ENCODE assay signal across 14 cellular contexts in the genomic region with DNA sequence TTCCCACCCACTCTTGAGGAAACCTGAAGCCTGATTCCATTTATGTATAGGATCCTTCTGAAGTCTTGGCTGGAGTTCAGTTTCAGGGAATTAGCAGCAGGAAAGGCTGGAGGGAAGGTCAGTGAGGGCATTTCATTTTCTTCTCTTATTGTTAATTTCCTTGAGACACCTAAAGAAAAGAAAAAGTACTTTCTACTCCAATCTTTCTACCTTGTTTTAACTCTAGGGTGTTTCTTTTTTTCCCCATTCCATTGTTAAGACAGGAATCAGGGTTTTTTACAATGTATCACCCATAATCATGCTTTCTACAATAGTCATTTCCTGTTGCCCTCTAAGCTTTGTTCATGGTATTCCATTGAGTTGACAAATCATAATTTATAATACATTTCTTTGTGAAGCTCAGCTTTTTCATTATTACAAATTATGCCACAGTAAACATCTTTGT. TPM values are rescaled to one million over a fixed set of nuclear protein-coding genes. Genes with fewer than 3 reads are reported as not detected.
DNase-seq lines count a peak whose midpoint lies in the region; ATAC-seq, FAIRE-seq and TF ChIP-seq lines count a peak whose summit lies in the region.
"Had no signal": no experiment of that assay in that cellular context is flagged by ENCODE, and none has a peak within 500 bp of the region (broad histone marks: within the 10 kb centered on the region; RNA-seq: fewer than 3 reads in every experiment).

No MANE protein-coding gene starts in this region.

- POLR2A ChIA-PET in PC-9 (lab: Charles Lee; ENCODE audit: unreplicated experiment), result no interaction called here
- POLR2A ChIA-PET in endothelial cell of umbilical vein (lab: Charles Lee), result interaction anchor here (0.6 kb wide), 1 partner anchor 22 kb away, joined by 3 read pairs; no protein-coding TSS in a partner anchor

- TF ChIP-seq CTCF in Calu3 (IDR thresholded peaks at IDR 0.05; ENCODE audit: unreplicated experiment), result no peak
- no peak for TF ChIP-seq CTCF in PC-9 (conservative IDR thresholded peaks at IDR 0.05)
- no peak for TF ChIP-seq CTCF in endothelial cell of umbilical vein (IDR thresholded peaks at IDR 0.05; ENCODE audit: extremely low read depth in 1 of 2, insufficient read depth in 1 of 2, low read depth in 1 of 2, low read length in 2 of 2)
- no peak for TF ChIP-seq CTCF in nephron progenitor cell (IDR thresholded peaks at IDR 0.05)

- no peaks in the 10 kb centered on the region for H3K9me2 ChIP-seq in PC-9 (ENCODE audit: insufficient read depth)

- dilution Hi-C loops in endothelial cell of umbilical vein (cut with MboI; ENCODE audit: extremely low pct_ligation_motif_present, low sequenced_read_pairs), result no loop called here

- FAIRE-seq in endothelial cell of umbilical vein (lab: Jason Lieb, UNC), result peak; percentile 92

- H3K4me3 Mint-ChIP-seq in Calu3 (ENCODE audit: low read depth, unreplicated experiment) (no peak overlapping the region), nephron progenitor cell (no peak overlapping the region)
- H3K4me3 Mint-ChIP-seq in stimulated activated naive CD8-positive, alpha-beta T cell treated with anti-CD3 and anti-CD28 coated beads, Interleukin-15, amount 100 ng/mL, for 72 hours, result no peak overlapping the region
- H3K4me3 Mint-ChIP-seq: activated CD4-positive, alpha-beta memory T cell treated with anti-CD3 and anti-CD28 coated beads, Interleukin-2, amount 10 ng/mL, durations not matched to agents 7 days and 5 days; CD4-positive, CD25-positive, alpha-beta regulatory T cell; stimulated activated effector memory CD8-positive, alpha-beta T cell treated with anti-CD3 and anti-CD28 coated beads, Interleukin-12 subunit alpha, Interleukin-12 subunit beta, amount 100 ng/mL, for 72 hours had no signal

- intact Hi-C loops in Calu3 (cut with micrococcal nuclease; ENCODE audit: unreplicated experiment) (loop anchor here (10.0 kb wide), 1 partner anchor 56 kb away; no protein-coding TSS in a partner anchor), PC-9 (cut with micrococcal nuclease; ENCODE audit: unreplicated experiment) (loop anchor here (5.0 kb wide), 2 partner anchors 98 to 183 kb away; partner anchors contain the start of gene SOX13), endothelial cell of umbilical vein (cut with micrococcal nuclease) (loop anchor here (1.0 to 2.0 kb wide), 3 partner anchors 186 to 240 kb away; no protein-coding TSS in a partner anchor)

- peak overlapping the region; percentile 76 for H3K4me2 ChIP-seq in PC-9
- H3K4me2 ChIP-seq in endothelial cell of umbilical vein (ENCODE audit: insufficient read depth, low read length), result peak overlapping the region; percentile 60

- H3K27me3 ChIP-seq in PC-9 (ENCODE audit: insufficient read depth, low read depth) (no peaks in the 10 kb centered on the region), endothelial cell of umbilical vein (ENCODE audit: control insufficient read depth in 2 of 2, insufficient read depth in 2 of 2, low read length in 2 of 2) (no peaks in the 10 kb centered on the region)

- peaks cover 32% of the 10 kb centered on the region for H3F3A ChIP-seq in PC-9 (ENCODE audit: insufficient read depth, low read depth)

- H3K27ac Mint-ChIP-seq in Calu3 (ENCODE audit: unreplicated experiment), result peak overlapping the region; percentile 82
- H3K27ac Mint-ChIP-seq in nephron progenitor cell, result peak overlapping the region; percentile 95
- H3K27ac Mint-ChIP-seq in stimulated activated naive CD8-positive, alpha-beta T cell treated with anti-CD3 and anti-CD28 coated beads, Interleukin-15, amount 100 ng/mL, for 72 hours, result no peak overlapping the region
- H3K27ac Mint-ChIP-seq: activated CD4-positive, alpha-beta memory T cell treated with anti-CD3 and anti-CD28 coated beads, Interleukin-2, amount 10 ng/mL, durations not matched to agents 7 days and 5 days; stimulated activated effector memory CD8-positive, alpha-beta T cell treated with anti-CD3 and anti-CD28 coated beads, Interleukin-12 subunit alpha, Interleukin-12 subunit beta, amount 100 ng/mL, for 72 hours had no signal

- H3K9me1 ChIP-seq in endothelial cell of umbilical vein (replicated peaks; ENCODE audit: control insufficient read depth, extremely low read depth, insufficient read depth, low read length), result no peaks in the 10 kb centered on the region

- H3K4me3 ChIP-seq in PC-9 (no peak overlapping the region; the same call in 1 of the 2 replicates), endothelial cell of umbilical vein (replicated peaks in 1 of 3; ENCODE audit: insufficient read depth in 1 of 3, low read depth in 1 of 3, low read length in 3 of 3) (no peak overlapping the region)

- no peak for TF ChIP-seq POLR2A in endothelial cell of umbilical vein (IDR thresholded peaks at IDR 0.05; ENCODE audit: low read depth, low read length)

- DNase-seq in Calu3 (no peak), PC-9 (peak; percentile 14 to 87), endothelial cell of umbilical vein (ENCODE audit: low read depth, low spot score) (peak; percentile 92), nephron progenitor cell (no peak), SKM-1 treated with dmso at 0.1 percent for 144 hours (lab: John Stamatoyannopoulos, UW; ENCODE audit: unreplicated experiment) (no peak)
- DNase-seq in stimulated activated naive CD8-positive, alpha-beta T cell treated with anti-CD3 and anti-CD28 coated beads, Interleukin-15, amount 100 ng/mL, for 72 hours, result no peak
- no peak for DNase-seq in activated CD8-positive, alpha-beta memory T cell treated with anti-CD3 and anti-CD28 coated beads, Interleukin-2, amount 50 U/mL, for 48 hours
- DNase-seq: activated CD4-positive, alpha-beta memory T cell treated with anti-CD3 and anti-CD28 coated beads, Interleukin-2, amount 10 ng/mL, durations not matched to agents 7 days and 5 days; CD4-positive, CD25-positive, alpha-beta regulatory T cell; MM.1S; nucleus accumbens; stimulated activated CD4-positive, alpha-beta T cell treated with anti-CD3 and anti-CD28 coated beads, Interleukin-1b, Interleukin-23, amount 100 ng/mL, for 48 hours had no signal

- H3K79me2 ChIP-seq in PC-9 (ENCODE audit: low read depth) (no peaks in the 10 kb centered on the region), endothelial cell of umbilical vein (ENCODE audit: control insufficient read depth, insufficient read depth, low read length) (no peaks in the 10 kb centered on the region)

- H3K4me1 ChIP-seq in PC-9 (replicated peaks; ENCODE audit: insufficient read depth) (peaks cover 34% of the 10 kb centered on the region), endothelial cell of umbilical vein (ENCODE audit: control insufficient read depth, extremely low read depth, insufficient read depth, low read length) (peaks cover 18% of the 10 kb centered on the region)

- no TSS peak for BruUV-seq in Calu3 (replicated peaks; lab: Mats Ljungman, UMichigan)
- no TSS peak for BruUV-seq in PC-9 (replicated peaks; lab: Mats Ljungman, UMichigan)
- no TSS peak for BruUV-seq in endothelial cell of umbilical vein (replicated peaks; lab: Mats Ljungman, UMichigan)

- peaks cover 4% of the 10 kb centered on the region for H3K36me3 Mint-ChIP-seq in Calu3 (ENCODE audit: insufficient read depth, unreplicated experiment)
- H3K36me3 Mint-ChIP-seq in nephron progenitor cell (ENCODE audit: low read depth), result peaks cover 9% of the 10 kb centered on the region
- H3K36me3 Mint-ChIP-seq: stimulated activated effector memory CD8-positive, alpha-beta T cell treated with anti-CD3 and anti-CD28 coated beads, Interleukin-12 subunit alpha, Interleukin-12 subunit beta, amount 100 ng/mL, for 72 hours had no signal

- no peaks in the 10 kb centered on the region for H3K27me3 Mint-ChIP-seq in Calu3 (ENCODE audit: unreplicated experiment)
- peaks cover 3% of the 10 kb centered on the region for H3K27me3 Mint-ChIP-seq in nephron progenitor cell (ENCODE audit: low read depth, poor library complexity)
- no peaks in the 10 kb centered on the region for H3K27me3 Mint-ChIP-seq in stimulated activated naive CD8-positive, alpha-beta T cell treated with anti-CD3 and anti-CD28 coated beads, Interleukin-15, amount 100 ng/mL, for 72 hours
- H3K27me3 Mint-ChIP-seq: activated CD4-positive, alpha-beta memory T cell treated with anti-CD3 and anti-CD28 coated beads, Interleukin-2, amount 10 ng/mL, durations not matched to agents 7 days and 5 days; CD4-positive, CD25-positive, alpha-beta regulatory T cell had no signal

- H2AFZ ChIP-seq in PC-9 (no peak overlapping the region), endothelial cell of umbilical vein (ENCODE audit: low read depth, low read length) (peak overlapping the region; percentile 54)

- H4K20me1 ChIP-seq in PC-9 (ENCODE audit: insufficient read depth) (no peaks in the 10 kb centered on the region), endothelial cell of umbilical vein (replicated peaks; ENCODE audit: control insufficient read depth, extremely low read depth, insufficient read depth, low read length) (no peaks in the 10 kb centered on the region)

- CTCF ChIA-PET in Calu3 (lab: Charles Lee), result interaction anchor here (0.6 kb wide), 1 partner anchor 54 kb away, joined by 4 read pairs; no protein-coding TSS in a partner anchor
- CTCF ChIA-PET in PC-9 (lab: Charles Lee), result no interaction called here
- CTCF ChIA-PET in endothelial cell of umbilical vein (lab: Charles Lee), result interaction anchor here (1.0 to 3.1 kb wide), 4 partner anchors 10 to 240 kb away, joined by 3 to 16 read pairs (median 3); no protein-coding TSS in a partner anchor

- H3K9me3 ChIP-seq in PC-9 (ENCODE audit: insufficient read depth, low read depth) (no peaks in the 10 kb centered on the region), endothelial cell of umbilical vein (replicated peaks; ENCODE audit: control insufficient read depth, insufficient read depth, low read length) (no peaks in the 10 kb centered on the region)

- H3K4me1 Mint-ChIP-seq in Calu3 (ENCODE audit: low read depth, unreplicated experiment) (peaks cover 15% of the 10 kb centered on the region), nephron progenitor cell (no peaks in the 10 kb centered on the region)
- no peaks in the 10 kb centered on the region for H3K4me1 Mint-ChIP-seq in stimulated activated naive CD8-positive, alpha-beta T cell treated with anti-CD3 and anti-CD28 coated beads, Interleukin-15, amount 100 ng/mL, for 72 hours
- H3K4me1 Mint-ChIP-seq: activated CD4-positive, alpha-beta memory T cell treated with anti-CD3 and anti-CD28 coated beads, Interleukin-2, amount 10 ng/mL, durations not matched to agents 7 days and 5 days; CD4-positive, CD25-positive, alpha-beta regulatory T cell; stimulated activated effector memory CD8-positive, alpha-beta T cell treated with anti-CD3 and anti-CD28 coated beads, Interleukin-12 subunit alpha, Interleukin-12 subunit beta, amount 100 ng/mL, for 72 hours had no signal

- H3K36me3 ChIP-seq in PC-9 (ENCODE audit: low read depth), result no peaks in the 10 kb centered on the region
- no peaks in the 10 kb centered on the region for H3K36me3 ChIP-seq in endothelial cell of umbilical vein (ENCODE audit: control insufficient read depth in 2 of 2, extremely low read depth in 1 of 2, insufficient read depth in 2 of 2, low read length in 2 of 2)

- no peak for ATAC-seq in stimulated activated naive CD8-positive, alpha-beta T cell treated with anti-CD3 and anti-CD28 coated beads, Interleukin-15, amount 100 ng/mL, for 72 hours
- no peak for ATAC-seq in HG03439 (IDR thresholded peaks at IDR 0.05; ENCODE audit: unreplicated experiment)
- ATAC-seq: stimulated activated effector memory CD8-positive, alpha-beta T cell treated with anti-CD3 and anti-CD28 coated beads, Interleukin-12 subunit alpha, Interleukin-12 subunit beta, amount 100 ng/mL, for 72 hours had no signal

- H3K9me3 Mint-ChIP-seq in Calu3 (ENCODE audit: low read depth, unreplicated experiment), result no peaks in the 10 kb centered on the region
- H3K9me3 Mint-ChIP-seq in nephron progenitor cell, result peaks cover 15% of the 10 kb centered on the region
- peaks cover 0 to 16% of the 10 kb centered on the region in 2 donors for H3K9me3 Mint-ChIP-seq in stimulated activated naive CD8-positive, alpha-beta T cell treated with anti-CD3 and anti-CD28 coated beads, Interleukin-15, amount 100 ng/mL, for 72 hours
- H3K9me3 Mint-ChIP-seq: stimulated activated effector memory CD8-positive, alpha-beta T cell treated with anti-CD3 and anti-CD28 coated beads, Interleukin-12 subunit alpha, Interleukin-12 subunit beta, amount 100 ng/mL, for 72 hours had no signal

- H3K27ac ChIP-seq in PC-9 (peak overlapping the region; percentile 89), endothelial cell of umbilical vein (ENCODE audit: insufficient read depth, low read depth, low read length) (peak overlapping the region; percentile 92)

- H3K9ac ChIP-seq in endothelial cell of umbilical vein (replicated peaks; ENCODE audit: extremely low read depth, insufficient read depth, low read length), result peak overlapping the region; percentile 49

RNA-seq across cellular contexts. Expression of gene SNRPE, which starts 27.4 kb away (rescaled TPM):
- total RNA-seq in Calu3 (2022), result 195 and 224 TPM in 2 replicates
- 201 and 218 TPM in 2 replicates for total RNA-seq in PC-9 (2021)
- 199 and 219 TPM in 2 replicates for total RNA-seq in endothelial cell of umbilical vein
- polyA plus RNA-seq in endothelial cell of umbilical vein, result 161 and 196 TPM in 2 replicates
- 298 and 430 TPM in 2 replicates for polyA plus RNA-seq in endothelial cell of umbilical vein (2011; cell fraction: cytosol; rRNA removed)
- polyA plus RNA-seq in endothelial cell of umbilical vein (2011; cell fraction: nucleus; rRNA removed), result 106 and 139 TPM in 2 replicates
- 195 and 332 TPM in 2 replicates for polyA plus RNA-seq in endothelial cell of umbilical vein (2012)
- 34.8 and 53.7 TPM in 2 replicates for polyA minus RNA-seq in endothelial cell of umbilical vein
- polyA minus RNA-seq in endothelial cell of umbilical vein (2011; cell fraction: cytosol; rRNA and poly(A)+ RNA removed), result 46.9 TPM
- polyA minus RNA-seq in endothelial cell of umbilical vein (2011; cell fraction: nucleus; rRNA and poly(A)+ RNA removed), result 17.9 and 26.9 TPM in 2 replicates

Comparison
In these comparisons a context has a peak if more than half of its experiments do, and no peak if none do; other contexts are left out.
1. DNase-seq: peak in PC-9 (2 of 2) and endothelial cell of umbilical vein (single experiment); none in Calu3 (single experiment), nephron progenitor cell (single experiment), stimulated activated naive CD8-positive, alpha-beta T cell treated with anti-CD3 and anti-CD28 coated beads, Interleukin-15, amount 100 ng/mL, for 72 hours (0 of 2), SKM-1 treated with dmso at 0.1 percent for 144 hours (single experiment) and activated CD8-positive, alpha-beta memory T cell treated with anti-CD3 and anti-CD28 coated beads, Interleukin-2, amount 50 U/mL, for 48 hours (single experiment).
2. H3K27ac Mint-ChIP-seq: peak in Calu3 (single experiment) and nephron progenitor cell (single experiment); none in stimulated activated naive CD8-positive, alpha-beta T cell treated with anti-CD3 and anti-CD28 coated beads, Interleukin-15, amount 100 ng/mL, for 72 hours (0 of 2).